ENCODE assay signal across 35 cellular contexts in genomic region chr3:73226026-73226425, GRCh38.
"Had no signal": no experiment of that assay in that cellular context is flagged by ENCODE, and none has a peak within 500 bp of the region (broad histone marks: within the 10 kb centered on the region; RNA-seq: fewer than 3 reads in every experiment).

No MANE protein-coding gene starts in this region.

- H3K9me3 ChIP-seq: esophagus muscularis mucosa, gastrocnemius medialis, psoas muscle, sigmoid colon, tibial nerve had no signal

- H3K4me1 Mint-ChIP-seq: activated CD4-positive, alpha-beta T cell treated with anti-CD3 and anti-CD28 coated beads, Interleukin-2, amount 10 ng/mL, durations not matched to agents 24 days and 14 days; activated naive CD8-positive, alpha-beta T cell treated with anti-CD3 and anti-CD28 coated beads for 36 hours; stimulated activated memory B cell treated with anti-CD40 and anti-IgM and Interleukin-4, amounts not matched to agents 10 μg/mL and 1 μg/mL and 100 μg/mL, for 72 hours; stimulated activated naive CD8-positive, alpha-beta T cell treated with anti-CD3 and anti-CD28 coated beads, Interleukin-15, amount 100 ng/mL, for 72 hours had no signal

- H2AFZ ChIP-seq: parathyroid adenoma had no signal

- ATAC-seq: gastrocnemius medialis; naive thymus-derived CD4-positive, alpha-beta T cell; psoas muscle; stimulated activated memory B cell treated with anti-CD40 and anti-IgM and Interleukin-4, amounts not matched to agents 10 μg/mL and 1 μg/mL and 100 μg/mL, for 72 hours; stimulated activated naive CD8-positive, alpha-beta T cell treated with anti-CD3 and anti-CD28 coated beads, Interleukin-15, amount 100 ng/mL, for 72 hours; T-helper 17 cell had no signal

- H3K27ac ChIP-seq: esophagus muscularis mucosa, gastrocnemius medialis, parathyroid adenoma, psoas muscle, sigmoid colon, tibial nerve, WERI-Rb-1 had no signal

- H3K27ac Mint-ChIP-seq: activated CD4-positive, alpha-beta memory T cell treated with anti-CD3 and anti-CD28 coated beads for 36 hours; activated CD4-positive, alpha-beta T cell treated with anti-CD3 and anti-CD28 coated beads, Interleukin-2, amount 10 ng/mL, durations not matched to agents 24 days and 14 days; activated naive CD4-positive, alpha-beta T cell treated with anti-CD3 and anti-CD28 coated beads for 36 hours; activated naive CD8-positive, alpha-beta T cell treated with anti-CD3 and anti-CD28 coated beads for 36 hours; activated T-helper 1 cell treated with anti-CD3 and anti-CD28 coated beads, Interleukin-12 subunit alpha, Interleukin-12 subunit beta, Interleukin-2, Interleukin-4 antibody, amounts not matched to agents 30 ng/mL and 10 ng/mL and 1 ng/mL, durations not matched to agents 14 hours and 24 hours and 36 hours; dendritic cell treated with granulocyte-macrophage colony-stimulating factor and Interleukin-4, amounts not matched to agents 40 ng/mL and 50 ng/mL, for 4 days; stimulated activated memory B cell treated with anti-CD40 and anti-IgM and Interleukin-4, amounts not matched to agents 10 μg/mL and 1 μg/mL and 100 μg/mL, for 72 hours; stimulated activated naive CD8-positive, alpha-beta T cell treated with anti-CD3 and anti-CD28 coated beads, Interleukin-15, amount 100 ng/mL, for 72 hours; T-helper 17 cell had no signal

- H3K9ac ChIP-seq: parathyroid adenoma had no signal

- H3K36me3 ChIP-seq: esophagus muscularis mucosa, gastrocnemius medialis, sigmoid colon, tibial nerve, WERI-Rb-1 had no signal

- H3K27me3 Mint-ChIP-seq: activated CD4-positive, alpha-beta memory T cell treated with anti-CD3 and anti-CD28 coated beads for 36 hours; activated CD4-positive, alpha-beta T cell treated with anti-CD3 and anti-CD28 coated beads, Interleukin-2, amount 10 ng/mL, durations not matched to agents 24 days and 14 days; stimulated activated memory B cell treated with anti-CD40 and anti-IgM and Interleukin-4, amounts not matched to agents 10 μg/mL and 1 μg/mL and 100 μg/mL, for 72 hours had no signal

- H3K4me3 Mint-ChIP-seq: activated CD4-positive, alpha-beta memory T cell treated with anti-CD3 and anti-CD28 coated beads for 36 hours; activated CD4-positive, alpha-beta T cell treated with anti-CD3 and anti-CD28 coated beads, Interleukin-2, amount 10 ng/mL, durations not matched to agents 24 days and 14 days; activated naive CD4-positive, alpha-beta T cell treated with anti-CD3 and anti-CD28 coated beads for 36 hours; activated naive CD8-positive, alpha-beta T cell treated with anti-CD3 and anti-CD28 coated beads for 36 hours; activated T-helper 1 cell treated with anti-CD3 and anti-CD28 coated beads, Interleukin-12 subunit alpha, Interleukin-12 subunit beta, Interleukin-2, Interleukin-4 antibody, amounts not matched to agents 30 ng/mL and 10 ng/mL and 1 ng/mL, durations not matched to agents 14 hours and 24 hours and 36 hours; dendritic cell treated with granulocyte-macrophage colony-stimulating factor and Interleukin-4, amounts not matched to agents 40 ng/mL and 50 ng/mL, for 4 days; naive thymus-derived CD4-positive, alpha-beta T cell; neural crest cell; stimulated activated memory B cell treated with anti-CD40 and anti-IgM and Interleukin-4, amounts not matched to agents 10 μg/mL and 1 μg/mL and 100 μg/mL, for 72 hours; stimulated activated naive CD8-positive, alpha-beta T cell treated with anti-CD3 and anti-CD28 coated beads, Interleukin-15, amount 100 ng/mL, for 72 hours; T-helper 17 cell had no signal

- H3K9me3 Mint-ChIP-seq: activated CD4-positive, alpha-beta memory T cell treated with anti-CD3 and anti-CD28 coated beads for 36 hours; activated CD4-positive, alpha-beta T cell treated with anti-CD3 and anti-CD28 coated beads, Interleukin-2, amount 10 ng/mL, durations not matched to agents 24 days and 14 days; activated naive CD4-positive, alpha-beta T cell treated with anti-CD3 and anti-CD28 coated beads for 36 hours; activated naive CD8-positive, alpha-beta T cell treated with anti-CD3 and anti-CD28 coated beads for 36 hours; activated T-helper 1 cell treated with anti-CD3 and anti-CD28 coated beads, Interleukin-12 subunit alpha, Interleukin-12 subunit beta, Interleukin-2, Interleukin-4 antibody, amounts not matched to agents 30 ng/mL and 10 ng/mL and 1 ng/mL, durations not matched to agents 14 hours and 24 hours and 36 hours; dendritic cell treated with granulocyte-macrophage colony-stimulating factor and Interleukin-4, amounts not matched to agents 40 ng/mL and 50 ng/mL, for 4 days; neural crest cell; stimulated activated naive CD8-positive, alpha-beta T cell treated with anti-CD3 and anti-CD28 coated beads, Interleukin-15, amount 100 ng/mL, for 72 hours had no signal

- H3K4me1 ChIP-seq: esophagus muscularis mucosa, gastrocnemius medialis, psoas muscle, sigmoid colon, tibial nerve had no signal

- H3K79me2 ChIP-seq: parathyroid adenoma had no signal

- H3K27me3 ChIP-seq: esophagus muscularis mucosa, gastrocnemius medialis, sigmoid colon, tibial nerve had no signal

- DNase-seq: activated CD4-positive, alpha-beta memory T cell treated with anti-CD3 and anti-CD28 coated beads for 36 hours; activated CD4-positive, alpha-beta T cell treated with anti-CD3 and anti-CD28 coated beads, Interleukin-2, amount 10 ng/mL, durations not matched to agents 24 days and 14 days; activated CD4-positive, CD25-positive, alpha-beta regulatory T cell treated with anti-CD3 and anti-CD28 coated beads, Interleukin-2, amount 50 U/mL, for 72 hours; activated CD8-positive, alpha-beta memory T cell treated with anti-CD3 and anti-CD28 coated beads, Interleukin-2, amount 50 U/mL, for 4 hours; activated effector memory CD4-positive, alpha-beta T cell treated with anti-CD3 and anti-CD28 coated beads, Interleukin-2, amount 50 U/mL, for 16 hours; activated naive CD4-positive, alpha-beta T cell treated with anti-CD3 and anti-CD28 coated beads for 36 hours; activated naive CD8-positive, alpha-beta T cell treated with anti-CD3 and anti-CD28 coated beads for 36 hours; activated T-cell treated with anti-CD3 and anti-CD28 coated beads, Interleukin-2, amount 50 U/mL, for 1 hour; amniotic stem cell; caudate nucleus; effector CD4-positive, alpha-beta T cell; gastrocnemius medialis; glutamatergic neuron; islet precursor cell; mammary epithelial cell; midbrain; naive thymus-derived CD4-positive, alpha-beta T cell; occipital lobe; psoas muscle; sigmoid colon; stimulated activated CD4-positive, alpha-beta T cell treated with anti-CD3 and anti-CD28 coated beads, Interleukin-1b, Interleukin-23, amount 100 ng/mL, for 48 hours; stimulated activated CD4-positive, alpha-beta T cell treated with anti-CD3 and anti-CD28 coated beads, Interleukin-4, amount 100 ng/mL, for 4 hours; stimulated activated CD8-positive, alpha-beta memory T cell treated with anti-CD3 and anti-CD28 coated beads, Interleukin-4, amount 100 ng/mL, for 48 hours; stimulated activated naive CD8-positive, alpha-beta T cell treated with anti-CD3 and anti-CD28 coated beads, Interleukin-15, amount 100 ng/mL, for 72 hours; T-helper 17 cell; T1000; WERI-Rb-1 had no signal

- H3K36me3 Mint-ChIP-seq: activated CD4-positive, alpha-beta memory T cell treated with anti-CD3 and anti-CD28 coated beads for 36 hours; activated naive CD8-positive, alpha-beta T cell treated with anti-CD3 and anti-CD28 coated beads for 36 hours; naive thymus-derived CD4-positive, alpha-beta T cell; stimulated activated memory B cell treated with anti-CD40 and anti-IgM and Interleukin-4, amounts not matched to agents 10 μg/mL and 1 μg/mL and 100 μg/mL, for 72 hours had no signal

- H3K4me3 ChIP-seq: esophagus muscularis mucosa, gastrocnemius medialis, psoas muscle, sigmoid colon, smooth muscle cell, tibial nerve had no signal

- H3K4me2 ChIP-seq: smooth muscle cell had no signal
